In genomic region chr11:103525069-103525468, GRCh38 we compare ENCODE assay signal across 18 cellular contexts.
DNase-seq lines count a peak whose midpoint lies in the region; TF ChIP-seq lines count a peak whose summit lies in the region.
"Had no signal": no experiment of that assay in that cellular context is flagged by ENCODE, and none has a peak within 500 bp of the region (broad histone marks: within the 10 kb centered on the region; RNA-seq: fewer than 3 reads in every experiment).

No MANE protein-coding gene starts in this region.

- H3K27ac ChIP-seq in A673 (ENCODE audit: low read depth, low read length, poor library complexity, severe bottlenecking): no peak overlapping the region
- H3K27ac ChIP-seq: colonic mucosa had no signal

- DNase-seq in A673 (ENCODE audit: low spot score) (peak; percentile 17), HT-29 (ENCODE audit: low spot score) (peak; percentile 64), adipocyte (ENCODE audit: low read depth) (peak; percentile 24), fibroblast of villous mesenchyme (ENCODE audit: low read depth) (peak; percentile 60), osteocyte (ENCODE audit: extremely low spot score, unreplicated experiment) (no peak), HAP-1 (ENCODE audit: low spot score in 2 of 2) (no peak), head of caudate nucleus (no peak), GM13976 (ENCODE audit: low spot score) (no peak)
- DNase-seq: activated CD4-positive, alpha-beta T cell treated with anti-CD3 and anti-CD28 coated beads for 4 hours; activated naive CD8-positive, alpha-beta T cell treated with anti-CD3 and anti-CD28 coated beads for 36 hours; colonic mucosa; COR-L47; Kasumi-1; NCI-H774; Right ventricle myocardium superior; stimulated activated naive CD4-positive, alpha-beta T cell; T-helper 9 cell had no signal

- H3K36me3 Mint-ChIP-seq in osteocyte (ENCODE audit: unreplicated experiment): peaks cover 1% of the 10 kb centered on the region
- H3K36me3 Mint-ChIP-seq: activated naive CD8-positive, alpha-beta T cell treated with anti-CD3 and anti-CD28 coated beads for 36 hours; memory B cell had no signal

- in situ Hi-C loops in HAP-1 (cut with MboI; ENCODE audit: low sequenced_read_pairs) (no loop called here), GM13976 (cut with MboI; ENCODE audit: low sequenced_read_pairs, unreplicated experiment) (no loop called here)

- H3K9me3 ChIP-seq in A673 (ENCODE audit: low read depth, low read length, poor library complexity, severe bottlenecking) (no peaks in the 10 kb centered on the region), adipocyte (ENCODE audit: control insufficient read depth, low read length) (no peaks in the 10 kb centered on the region), HAP-1 (no peaks in the 10 kb centered on the region)
- H3K9me3 ChIP-seq: colonic mucosa had no signal

- H3K4me1 ChIP-seq in A673 (ENCODE audit: insufficient read depth, low read length, poor library complexity, severe bottlenecking): peaks cover 10% of the 10 kb centered on the region
- peaks cover 31% of the 10 kb centered on the region for H3K4me1 ChIP-seq in adipocyte (ENCODE audit: control insufficient read depth, insufficient read depth, low read length)
- peaks cover 6% of the 10 kb centered on the region for H3K4me1 ChIP-seq in HAP-1
- H3K4me1 ChIP-seq: colonic mucosa had no signal

- intact Hi-C loops in A673 (cut with micrococcal nuclease; ENCODE audit: unreplicated experiment): no loop called here
- intact Hi-C loops in head of caudate nucleus (cut with DNase I): no loop called here

- peaks cover 6% of the 10 kb centered on the region for H3K9me3 Mint-ChIP-seq in osteocyte (ENCODE audit: unreplicated experiment)
- H3K9me3 Mint-ChIP-seq: activated naive CD8-positive, alpha-beta T cell treated with anti-CD3 and anti-CD28 coated beads for 36 hours; memory B cell had no signal

- H3K27ac Mint-ChIP-seq in osteocyte (ENCODE audit: unreplicated experiment): no peak overlapping the region
- H3K27ac Mint-ChIP-seq: activated naive CD8-positive, alpha-beta T cell treated with anti-CD3 and anti-CD28 coated beads for 36 hours; memory B cell had no signal

- no peaks in the 10 kb centered on the region for H3K27me3 ChIP-seq in A673 (replicated peaks; ENCODE audit: insufficient read depth, low read depth, low read length, poor library complexity)
- H3K27me3 ChIP-seq in adipocyte (replicated peaks; ENCODE audit: control insufficient read depth, insufficient read depth, low read length): no peaks in the 10 kb centered on the region
- H3K27me3 ChIP-seq in HAP-1 (ENCODE audit: low read depth): no peaks in the 10 kb centered on the region
- H3K27me3 ChIP-seq: colonic mucosa had no signal

- H3K27me3 Mint-ChIP-seq in osteocyte (ENCODE audit: unreplicated experiment): no peaks in the 10 kb centered on the region
- H3K27me3 Mint-ChIP-seq: activated naive CD8-positive, alpha-beta T cell treated with anti-CD3 and anti-CD28 coated beads for 36 hours; memory B cell had no signal

- no peaks in the 10 kb centered on the region for H3K36me3 ChIP-seq in A673 (ENCODE audit: insufficient read depth, low read length, poor library complexity, severe bottlenecking)
- no peaks in the 10 kb centered on the region for H3K36me3 ChIP-seq in adipocyte (ENCODE audit: control insufficient read depth, insufficient read depth, low read length, severe bottlenecking)
- no peaks in the 10 kb centered on the region for H3K36me3 ChIP-seq in HAP-1 (replicated peaks)
- H3K36me3 ChIP-seq: colonic mucosa had no signal

- no TSS peak for BruUV-seq in A673 (replicated peaks; lab: Mats Ljungman, UMichigan)

- H3K9ac ChIP-seq in adipocyte (ENCODE audit: low read length): no peak overlapping the region

- POLR2A ChIA-PET in A673 (lab: Charles Lee; ENCODE audit: low non-redundant PET): no interaction called here

- H3K4me3 Mint-ChIP-seq in osteocyte (ENCODE audit: unreplicated experiment): no peak overlapping the region
- H3K4me3 Mint-ChIP-seq: activated naive CD8-positive, alpha-beta T cell treated with anti-CD3 and anti-CD28 coated beads for 36 hours; memory B cell had no signal

- CTCF ChIA-PET in A673 (lab: Charles Lee): no interaction called here

- H3K4me3 ChIP-seq in A673 (ENCODE audit: low read depth, low read length, poor library complexity, severe bottlenecking) (no peak overlapping the region), adipocyte (ENCODE audit: low read length) (no peak overlapping the region), fibroblast of villous mesenchyme (ENCODE audit: low read depth, low read length) (no peak overlapping the region), HAP-1 (no peak overlapping the region)
- H3K4me3 ChIP-seq: colonic mucosa had no signal

- H3K4me1 Mint-ChIP-seq in osteocyte (ENCODE audit: unreplicated experiment): peaks cover 28% of the 10 kb centered on the region
- H3K4me1 Mint-ChIP-seq: activated naive CD8-positive, alpha-beta T cell treated with anti-CD3 and anti-CD28 coated beads for 36 hours; memory B cell had no signal

- TF ChIP-seq CTCF in A673 (conservative IDR thresholded peaks at IDR 0.05; ENCODE audit: low read depth, low read length) (no peak), fibroblast of villous mesenchyme (IDR thresholded peaks at IDR 0.05; ENCODE audit: insufficient read depth, low read depth, low read length) (no peak), osteocyte (IDR thresholded peaks at IDR 0.05) (no peak), GM13976 (IDR thresholded peaks at IDR 0.05; ENCODE audit: borderline replicate concordance, control extremely low read depth, extremely low read depth, insufficient read depth, missing control alignments) (no peak)

Comparison
In these comparisons a context has a peak if more than half of its experiments do, and no peak if none do; other contexts are left out.
1. DNase-seq: peak in A673 (single experiment), HT-29 (single experiment), adipocyte (single experiment) and fibroblast of villous mesenchyme (single experiment); none in osteocyte (single experiment), HAP-1 (0 of 2), head of caudate nucleus (0 of 42) and GM13976 (single experiment).